In genomic region chr19:33403221-33403972, GRCh38 we compare ENCODE assay signal across 1 cellular context.
TF ChIP-seq lines count a peak whose summit lies in the region.

No MANE protein-coding gene starts in this region.

TF ChIP-seq in HepG2, 621 proteins besides CTCF, POLR2A, EP300 and RAD21 (continued from another document and continues in another):
- TF ChIP-seq RERE (CRISPR knock-in tag; IDR thresholded peaks at IDR 0.05; ENCODE audit: low read depth): peak; percentile 76
- peak; percentile 78 for TF ChIP-seq NR2C2 (CRISPR knock-in tag; IDR thresholded peaks at IDR 0.05; ENCODE audit: borderline replicate concordance)
- TF ChIP-seq POLR2AphosphoS2 (IDR thresholded peaks at IDR 0.05; ENCODE audit: low read depth, low read length): no peak
- peak; percentile 94 for TF ChIP-seq HOXA3 (CRISPR knock-in tag; IDR thresholded peaks at IDR 0.05)
- peak; percentile 73; the same call in 1 of the 2 replicates for TF ChIP-seq KAT7 (CRISPR knock-in tag; IDR thresholded peaks at IDR 0.05; ENCODE audit: borderline replicate concordance)
- no peak for TF ChIP-seq ZMYM3 (CRISPR knock-in tag; IDR thresholded peaks at IDR 0.05)
- no peak for TF ChIP-seq MBNL3 (CRISPR knock-in tag; conservative IDR thresholded peaks at IDR 0.05)
- TF ChIP-seq CEBPB (IDR thresholded peaks at IDR 0.05; ENCODE audit: borderline replicate concordance, low read depth, low read length): peak; percentile 95
- peak; percentile 99 for TF ChIP-seq KLF6 (CRISPR knock-in tag; IDR thresholded peaks at IDR 0.05)
- 0 out of 2 replicates have a peak, but pooled peaks have one; percentile 74 for TF ChIP-seq ZBTB44 (CRISPR knock-in tag; IDR thresholded peaks at IDR 0.05)
- TF ChIP-seq, protein P1, sequence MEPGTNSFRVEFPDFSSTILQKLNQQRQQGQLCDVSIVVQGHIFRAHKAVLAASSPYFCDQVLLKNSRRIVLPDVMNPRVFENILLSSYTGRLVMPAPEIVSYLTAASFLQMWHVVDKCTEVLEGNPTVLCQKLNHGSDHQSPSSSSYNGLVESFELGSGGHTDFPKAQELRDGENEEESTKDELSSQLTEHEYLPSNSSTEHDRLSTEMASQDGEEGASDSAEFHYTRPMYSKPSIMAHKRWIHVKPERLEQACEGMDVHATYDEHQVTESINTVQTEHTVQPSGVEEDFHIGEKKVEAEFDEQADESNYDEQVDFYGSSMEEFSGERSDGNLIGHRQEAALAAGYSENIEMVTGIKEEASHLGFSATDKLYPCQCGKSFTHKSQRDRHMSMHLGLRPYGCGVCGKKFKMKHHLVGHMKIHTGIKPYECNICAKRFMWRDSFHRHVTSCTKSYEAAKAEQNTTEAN (CRISPR knock-in tag; conservative IDR thresholded peaks at IDR 0.05): peak; percentile 89
- TF ChIP-seq HOXD1 (CRISPR knock-in tag; IDR thresholded peaks at IDR 0.05): peak; percentile 78
- peak; percentile 90 for TF ChIP-seq ZNF782 (CRISPR knock-in tag; IDR thresholded peaks at IDR 0.05; ENCODE audit: borderline replicate concordance)
- peak; percentile 97 for TF ChIP-seq ZFP41 (CRISPR knock-in tag; IDR thresholded peaks at IDR 0.05; ENCODE audit: borderline replicate concordance)
- peak; percentile 92; the same call in 1 of the 2 replicates for TF ChIP-seq AHDC1 (CRISPR knock-in tag; IDR thresholded peaks at IDR 0.05; ENCODE audit: borderline replicate concordance)
- no peak for TF ChIP-seq CHD4 (IDR thresholded peaks at IDR 0.05; ENCODE audit: borderline replicate concordance, low read length)
- peak; percentile 98 for TF ChIP-seq ZNF784 (CRISPR knock-in tag; IDR thresholded peaks at IDR 0.05; ENCODE audit: borderline replicate concordance)
- TF ChIP-seq, protein P2, sequence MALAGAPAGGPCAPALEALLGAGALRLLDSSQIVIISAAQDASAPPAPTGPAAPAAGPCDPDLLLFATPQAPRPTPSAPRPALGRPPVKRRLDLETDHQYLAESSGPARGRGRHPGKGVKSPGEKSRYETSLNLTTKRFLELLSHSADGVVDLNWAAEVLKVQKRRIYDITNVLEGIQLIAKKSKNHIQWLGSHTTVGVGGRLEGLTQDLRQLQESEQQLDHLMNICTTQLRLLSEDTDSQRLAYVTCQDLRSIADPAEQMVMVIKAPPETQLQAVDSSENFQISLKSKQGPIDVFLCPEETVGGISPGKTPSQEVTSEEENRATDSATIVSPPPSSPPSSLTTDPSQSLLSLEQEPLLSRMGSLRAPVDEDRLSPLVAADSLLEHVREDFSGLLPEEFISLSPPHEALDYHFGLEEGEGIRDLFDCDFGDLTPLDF (CRISPR knock-in tag; IDR thresholded peaks at IDR 0.05): peak; percentile 72
- TF ChIP-seq ZNF343 (CRISPR knock-in tag; IDR thresholded peaks at IDR 0.05): no peak; the same call in 1 of the 2 replicates
- no peak for TF ChIP-seq TCF7L2 (IDR thresholded peaks at IDR 0.05; ENCODE audit: low read depth, low read length)
- no peak for TF ChIP-seq SMARCC2 (IDR thresholded peaks at IDR 0.05)
- TF ChIP-seq HOXA7 (CRISPR knock-in tag; IDR thresholded peaks at IDR 0.05): no peak
- peak; percentile 69; the same call in 1 of the 2 replicates for TF ChIP-seq NCOA1 (CRISPR knock-in tag; IDR thresholded peaks at IDR 0.05)
- peak; percentile 93 for TF ChIP-seq NCOA2 (CRISPR knock-in tag; IDR thresholded peaks at IDR 0.05)
- TF ChIP-seq, protein P3, sequence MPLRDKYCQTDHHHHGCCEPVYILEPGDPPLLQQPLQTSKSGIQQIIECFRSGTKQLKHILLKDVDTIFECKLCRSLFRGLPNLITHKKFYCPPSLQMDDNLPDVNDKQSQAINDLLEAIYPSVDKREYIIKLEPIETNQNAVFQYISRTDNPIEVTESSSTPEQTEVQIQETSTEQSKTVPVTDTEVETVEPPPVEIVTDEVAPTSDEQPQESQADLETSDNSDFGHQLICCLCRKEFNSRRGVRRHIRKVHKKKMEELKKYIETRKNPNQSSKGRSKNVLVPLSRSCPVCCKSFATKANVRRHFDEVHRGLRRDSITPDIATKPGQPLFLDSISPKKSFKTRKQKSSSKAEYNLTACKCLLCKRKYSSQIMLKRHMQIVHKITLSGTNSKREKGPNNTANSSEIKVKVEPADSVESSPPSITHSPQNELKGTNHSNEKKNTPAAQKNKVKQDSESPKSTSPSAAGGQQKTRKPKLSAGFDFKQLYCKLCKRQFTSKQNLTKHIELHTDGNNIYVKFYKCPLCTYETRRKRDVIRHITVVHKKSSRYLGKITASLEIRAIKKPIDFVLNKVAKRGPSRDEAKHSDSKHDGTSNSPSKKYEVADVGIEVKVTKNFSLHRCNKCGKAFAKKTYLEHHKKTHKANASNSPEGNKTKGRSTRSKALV (CRISPR knock-in tag; IDR thresholded peaks at IDR 0.05): peak; percentile 97
- TF ChIP-seq ZNF12 (CRISPR knock-in tag; IDR thresholded peaks at IDR 0.05): peak; percentile 65; the same call in 1 of the 2 replicates
- peak; percentile 99; the same call in 1 of the 2 replicates for TF ChIP-seq ZNF749 (CRISPR knock-in tag; IDR thresholded peaks at IDR 0.05; ENCODE audit: borderline replicate concordance)
- no peak for TF ChIP-seq ATRX (CRISPR knock-in tag; IDR thresholded peaks at IDR 0.05; ENCODE audit: borderline replicate concordance)
- no peak for TF ChIP-seq ZNF577 (CRISPR knock-in tag; IDR thresholded peaks at IDR 0.05; ENCODE audit: borderline replicate concordance, low read depth)
- TF ChIP-seq ZNF496 (CRISPR knock-in tag; IDR thresholded peaks at IDR 0.05; ENCODE audit: insufficient replicate concordance): no peak
- peak; percentile 88 for TF ChIP-seq ZNF776 (CRISPR knock-in tag; IDR thresholded peaks at IDR 0.05)
- peak; percentile 80 for TF ChIP-seq ZEB1 (IDR thresholded peaks at IDR 0.05; ENCODE audit: insufficient replicate concordance, low read depth)
- no peak for TF ChIP-seq ZNF10 (CRISPR knock-in tag; IDR thresholded peaks at IDR 0.05; ENCODE audit: borderline replicate concordance, low read depth)
- TF ChIP-seq ZNF687 (CRISPR knock-in tag; IDR thresholded peaks at IDR 0.05): peak; percentile 100
- TF ChIP-seq ZNF501 (CRISPR knock-in tag; IDR thresholded peaks at IDR 0.05): peak; percentile 96
- TF ChIP-seq KMT2A (CRISPR knock-in tag; IDR thresholded peaks at IDR 0.05): peak; percentile 64; the same call in 1 of the 2 replicates
- no peak for TF ChIP-seq PCBP2 (optimal IDR thresholded peaks at IDR 0.05; ENCODE audit: low read depth, low read length, poor library complexity, severe bottlenecking)
- peak; percentile 91; the same call in 1 of the 2 replicates for TF ChIP-seq ZNF788 (CRISPR knock-in tag; IDR thresholded peaks at IDR 0.05; ENCODE audit: borderline replicate concordance)
